In the genomic region with DNA sequence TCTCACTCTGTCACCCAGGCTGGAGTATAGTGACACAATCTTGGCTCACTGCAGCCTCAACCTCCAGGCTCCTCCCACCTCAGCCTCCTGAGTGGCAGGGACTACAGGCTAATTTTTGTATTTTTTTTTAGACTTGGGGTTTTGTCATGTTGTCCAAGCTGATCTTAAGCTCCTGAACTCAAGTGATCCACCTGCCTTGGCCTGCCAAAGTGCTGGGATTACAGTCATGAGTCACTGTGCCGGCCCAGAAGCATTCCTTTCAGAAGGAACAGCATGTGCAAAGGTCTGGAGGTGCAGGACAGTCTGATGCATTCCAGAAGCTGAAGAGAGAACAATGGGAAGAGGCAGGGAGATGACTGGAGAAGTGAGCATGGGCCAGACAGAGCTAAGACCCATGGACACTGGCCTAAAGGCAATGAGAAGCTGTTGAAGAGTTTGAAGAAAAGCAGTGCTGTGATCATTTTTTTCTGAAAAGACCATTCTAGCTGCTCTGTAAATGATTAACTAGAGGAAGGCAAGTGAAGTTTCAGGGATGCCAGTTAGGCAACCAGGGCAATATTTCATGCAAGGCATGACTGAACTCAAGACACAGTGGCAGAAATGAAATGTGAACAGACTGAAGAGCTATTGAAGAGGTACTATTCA, we compare ENCODE assay signal across 15 cellular contexts. TPM values are rescaled to one million over a fixed set of nuclear protein-coding genes. Genes with fewer than 3 reads are reported as not detected.
DNase-seq lines count a peak whose midpoint lies in the region; ATAC-seq and TF ChIP-seq lines count a peak whose summit lies in the region.
"Had no signal": no experiment of that assay in that cellular context is flagged by ENCODE, and none has a peak within 500 bp of the region (broad histone marks: within the 10 kb centered on the region; RNA-seq: fewer than 3 reads in every experiment).

No MANE protein-coding gene starts in this region.

- no peak overlapping the region for H3K4me3 ChIP-seq in SK-N-MC
- H3K4me3 ChIP-seq: thyroid gland had no signal

- DNase-seq in A172 (ENCODE audit: low spot score) (peak; percentile 46), SK-N-MC (ENCODE audit: low read depth, low spot score) (no peak), left lobe of liver (ENCODE audit: low spot score) (no peak), glutamatergic neuron (no peak)
- no peak for DNase-seq in activated CD4-positive, alpha-beta T cell treated with anti-CD3 and anti-CD28 coated beads for 4 hours
- DNase-seq in activated CD4-positive, alpha-beta T cell treated with anti-CD3 and anti-CD28 coated beads, Interleukin-2, amount 10 ng/mL, durations not matched to agents 24 days and 14 days: no peak
- DNase-seq: activated CD4-positive, CD25-positive, alpha-beta regulatory T cell treated with anti-CD3 and anti-CD28 coated beads, Interleukin-2, amount 50 U/mL, for 72 hours; activated T-cell treated with anti-CD3 and anti-CD28 coated beads, Interleukin-2, amount 50 U/mL, for 4 hours; amniotic stem cell; DMS153; NCI-H146; right cardiac atrium; thyroid gland had no signal

- H3K9ac ChIP-seq in SK-N-MC (ENCODE audit: insufficient read length): no peak overlapping the region

- ATAC-seq in GM21786 (IDR thresholded peaks at IDR 0.05; ENCODE audit: unreplicated experiment) (peak; percentile 70), left lobe of liver (peak; percentile 86), HG03442 (IDR thresholded peaks at IDR 0.05; ENCODE audit: unreplicated experiment) (no peak)
- ATAC-seq: activated T-cell treated with anti-CD3 and anti-CD28 coated beads, Interleukin-2, amount 50 U/mL, for 4 hours; right cardiac atrium had no signal

- H3K4me3 Mint-ChIP-seq in glutamatergic neuron (ENCODE audit: unreplicated experiment): no peak overlapping the region
- H3K4me3 Mint-ChIP-seq in activated CD4-positive, alpha-beta T cell treated with anti-CD3 and anti-CD28 coated beads, Interleukin-2, amount 10 ng/mL, durations not matched to agents 24 days and 14 days: no peak overlapping the region
- H3K4me3 Mint-ChIP-seq: activated T-cell treated with anti-CD3 and anti-CD28 coated beads, Interleukin-2, amount 50 U/mL, for 4 hours had no signal

- no peak for TF ChIP-seq CTCF in glutamatergic neuron (IDR thresholded peaks at IDR 0.05; ENCODE audit: partially characterized antibody, unreplicated experiment)

- H3K36me3 ChIP-seq in SK-N-MC (ENCODE audit: insufficient read depth, low read length): peaks cover 7% of the 10 kb centered on the region; the same call in 1 of the 2 replicates
- H3K36me3 ChIP-seq: thyroid gland had no signal

- H3K27ac Mint-ChIP-seq in glutamatergic neuron (ENCODE audit: unreplicated experiment): no peak overlapping the region
- H3K27ac Mint-ChIP-seq in activated CD4-positive, alpha-beta T cell treated with anti-CD3 and anti-CD28 coated beads, Interleukin-2, amount 10 ng/mL, durations not matched to agents 24 days and 14 days: no peak overlapping the region

- peak overlapping the region; percentile 94 for H3K27ac ChIP-seq in SK-N-MC
- H3K27ac ChIP-seq: thyroid gland had no signal

- intact Hi-C loops in activated CD4-positive, alpha-beta T cell treated with anti-CD3 and anti-CD28 coated beads, Interleukin-2, amount 10 ng/mL, durations not matched to agents 24 days and 14 days (cut with micrococcal nuclease): no loop called here

- H3K27me3 Mint-ChIP-seq in glutamatergic neuron (ENCODE audit: unreplicated experiment): peaks cover 2% of the 10 kb centered on the region
- no peaks in the 10 kb centered on the region for H3K27me3 Mint-ChIP-seq in activated CD4-positive, alpha-beta T cell treated with anti-CD3 and anti-CD28 coated beads, Interleukin-2, amount 10 ng/mL, durations not matched to agents 24 days and 14 days

- H3K9me3 ChIP-seq in SK-N-MC (ENCODE audit: low read depth, low read length): no peaks in the 10 kb centered on the region; the same call in 1 of the 2 replicates
- H3K9me3 ChIP-seq: thyroid gland had no signal

- H3K36me3 Mint-ChIP-seq in glutamatergic neuron (ENCODE audit: unreplicated experiment): peaks cover 14% of the 10 kb centered on the region
- H3K36me3 Mint-ChIP-seq in activated CD4-positive, alpha-beta T cell treated with anti-CD3 and anti-CD28 coated beads, Interleukin-2, amount 10 ng/mL, durations not matched to agents 24 days and 14 days (ENCODE audit: low read depth): peaks cover 29% of the 10 kb centered on the region

- H3K9me3 Mint-ChIP-seq in glutamatergic neuron (ENCODE audit: unreplicated experiment): no peaks in the 10 kb centered on the region
- H3K9me3 Mint-ChIP-seq in activated CD4-positive, alpha-beta T cell treated with anti-CD3 and anti-CD28 coated beads, Interleukin-2, amount 10 ng/mL, durations not matched to agents 24 days and 14 days: peaks cover 3% of the 10 kb centered on the region
- H3K9me3 Mint-ChIP-seq: activated T-cell treated with anti-CD3 and anti-CD28 coated beads, Interleukin-2, amount 50 U/mL, for 4 hours had no signal

- no peaks in the 10 kb centered on the region for H3K4me1 Mint-ChIP-seq in glutamatergic neuron (ENCODE audit: low read depth, unreplicated experiment)
- H3K4me1 Mint-ChIP-seq in activated CD4-positive, alpha-beta T cell treated with anti-CD3 and anti-CD28 coated beads, Interleukin-2, amount 10 ng/mL, durations not matched to agents 24 days and 14 days: peaks cover 1% of the 10 kb centered on the region

RNA-seq across cellular contexts. Expression of a gene that starts 43.2 kb away (rescaled TPM):
- 29.9 and 32.8 TPM in 2 replicates for total RNA-seq in A172 (2014; rRNA removed; shearing (Covaris generic))
- total RNA-seq in left lobe of liver (10.6 TPM), glutamatergic neuron (ENCODE audit: unreplicated experiment) (13.0 TPM)
- total RNA-seq in activated CD4-positive, alpha-beta T cell treated with anti-CD3 and anti-CD28 coated beads, Interleukin-2, amount 10 ng/mL, durations not matched to agents 24 days and 14 days: 8.2 and 9.4 TPM in 2 replicates
